ENCODE assay signal across 8 cellular contexts in the genomic region with DNA sequence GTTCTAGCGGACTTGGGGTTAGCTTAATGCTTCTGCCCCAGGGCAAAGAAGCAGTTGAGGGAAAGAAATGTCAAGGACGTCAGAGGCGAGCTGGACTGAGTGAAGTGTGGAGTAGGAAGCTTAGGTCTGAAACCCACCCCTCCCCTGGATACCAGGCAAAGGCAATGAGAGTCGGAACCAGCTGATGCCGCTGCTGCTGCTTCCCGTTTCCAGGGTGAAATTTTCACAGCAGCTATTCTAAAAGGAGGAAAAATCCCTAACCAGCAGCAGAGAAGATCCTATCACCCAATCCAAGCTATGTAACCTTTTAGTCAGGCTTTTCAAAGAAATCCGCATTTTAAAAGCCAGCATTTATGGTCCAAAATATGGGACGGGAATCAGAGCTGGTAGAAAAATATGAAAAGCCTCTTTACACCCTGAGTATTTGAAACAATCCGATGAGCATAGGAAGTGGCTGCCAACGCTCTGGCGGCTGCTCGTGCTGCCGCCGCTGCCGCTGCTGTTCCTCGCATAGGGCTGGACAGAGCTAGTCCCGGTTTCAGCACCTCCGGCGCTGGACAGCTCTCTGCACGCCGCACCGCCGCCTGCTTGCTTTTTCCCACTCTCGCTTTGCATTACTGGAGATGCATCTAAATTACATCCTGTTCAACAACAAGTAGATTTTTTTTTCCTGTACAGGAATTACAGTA.
DNase-seq lines count a peak whose midpoint lies in the region; ATAC-seq and TF ChIP-seq lines count a peak whose summit lies in the region.

No MANE protein-coding gene starts in this region.

- H4K20me1 ChIP-seq in osteoblast (ENCODE audit: insufficient read depth, low read length), result no peaks in the 10 kb centered on the region

- peaks cover 0 to 5% (median 0%) of the 10 kb centered on the region in 3 donors for H3K4me1 ChIP-seq in gastroesophageal sphincter
- no peaks in the 10 kb centered on the region for H3K4me1 ChIP-seq in osteoblast (ENCODE audit: insufficient read depth, low read length)

- no peak overlapping the region for H3K27ac Mint-ChIP-seq in activated T-cell treated with anti-CD3 and anti-CD28 coated beads, Interleukin-2, amount 50 U/mL, for 72 hours

- no peaks in the 10 kb centered on the region for H3K36me3 Mint-ChIP-seq in activated T-cell treated with anti-CD3 and anti-CD28 coated beads, Interleukin-2, amount 50 U/mL, for 72 hours (ENCODE audit: insufficient read depth in 2 of 2)

- no peaks in the 10 kb centered on the region for H3K79me2 ChIP-seq in osteoblast (ENCODE audit: insufficient read depth, low read length)

- no peak overlapping the region for H2AFZ ChIP-seq in osteoblast (ENCODE audit: low read length)

- WGBS in gastroesophageal sphincter (ENCODE audit: low coverage in 1 of 2), 2 donors, result 7% methylated on average over 18 to 22 of the region's 24 CpGs

- H3K4me3 Mint-ChIP-seq in activated T-cell treated with anti-CD3 and anti-CD28 coated beads, Interleukin-2, amount 50 U/mL, for 72 hours, result no peak overlapping the region

- H3K9me3 ChIP-seq in gastroesophageal sphincter (no peaks in the 10 kb centered on the region), osteoblast (ENCODE audit: low read depth, low read length) (no peaks in the 10 kb centered on the region)

- TF ChIP-seq CTCF in gastroesophageal sphincter (IDR thresholded peaks at IDR 0.05) (peak in 1 of 4 experiments; percentile 25), osteoblast (IDR thresholded peaks at IDR 0.05; ENCODE audit: extremely low read depth, low read depth, low read length) (no peak)

- peaks cover 2% of the 10 kb centered on the region in 2 donors for H3K9me3 Mint-ChIP-seq in activated T-cell treated with anti-CD3 and anti-CD28 coated beads, Interleukin-2, amount 50 U/mL, for 72 hours

- H3K4me2 ChIP-seq in osteoblast (ENCODE audit: insufficient read depth, low read length), result no peak overlapping the region

- DNase-seq in A172 (ENCODE audit: low spot score), result peak; percentile 32
- peak; percentile 76 for DNase-seq in NCI-H69 (lab: John Stamatoyannopoulos, UW)
- DNase-seq in activated T-cell treated with anti-CD3 and anti-CD28 coated beads, Interleukin-2, amount 50 U/mL, for 72 hours, result peak; percentile 44 to 47
- DNase-seq in osteoblast (ENCODE audit: insufficient read length, low spot score, missing footprints), result peak; percentile 75
- no peak for DNase-seq in NCI-H2107 (lab: John Stamatoyannopoulos, UW)

- no peak for TF ChIP-seq EP300 in gastroesophageal sphincter (IDR thresholded peaks at IDR 0.05)

- ATAC-seq in GM18907 (IDR thresholded peaks at IDR 0.05; ENCODE audit: unreplicated experiment) (peak; percentile 98), HG03064 (IDR thresholded peaks at IDR 0.05; ENCODE audit: low read depth, unreplicated experiment) (peak; percentile 91), gastroesophageal sphincter (peak; percentile 84)
- peak in 1 of 2 donors; percentile 54 for ATAC-seq in activated T-cell treated with anti-CD3 and anti-CD28 coated beads, Interleukin-2, amount 50 U/mL, for 72 hours (replicated peaks in 1 of 2)

- no peak for TF ChIP-seq POLR2A in gastroesophageal sphincter (IDR thresholded peaks at IDR 0.05)

- H3K4me3 ChIP-seq in gastroesophageal sphincter, result no peak overlapping the region
- no peak overlapping the region for H3K4me3 ChIP-seq in osteoblast (ENCODE audit: insufficient read depth, low read length)

- H3K36me3 ChIP-seq in gastroesophageal sphincter (no peaks in the 10 kb centered on the region), osteoblast (ENCODE audit: insufficient read depth, low read length) (no peaks in the 10 kb centered on the region)

- no peak overlapping the region for H3K27ac ChIP-seq in gastroesophageal sphincter
- no peak overlapping the region for H3K27ac ChIP-seq in osteoblast (ENCODE audit: low read depth, low read length)

- H3K27me3 ChIP-seq in gastroesophageal sphincter (no peaks in the 10 kb centered on the region), osteoblast (ENCODE audit: insufficient read depth, low read length) (no peaks in the 10 kb centered on the region)

- H3K27me3 Mint-ChIP-seq in activated T-cell treated with anti-CD3 and anti-CD28 coated beads, Interleukin-2, amount 50 U/mL, for 72 hours (ENCODE audit: low read depth), result no peaks in the 10 kb centered on the region

- H3K4me1 Mint-ChIP-seq in activated T-cell treated with anti-CD3 and anti-CD28 coated beads, Interleukin-2, amount 50 U/mL, for 72 hours (ENCODE audit: low read depth), result no peaks in the 10 kb centered on the region
